1 cellular context compared by ENCODE assay signal in the genomic region with DNA sequence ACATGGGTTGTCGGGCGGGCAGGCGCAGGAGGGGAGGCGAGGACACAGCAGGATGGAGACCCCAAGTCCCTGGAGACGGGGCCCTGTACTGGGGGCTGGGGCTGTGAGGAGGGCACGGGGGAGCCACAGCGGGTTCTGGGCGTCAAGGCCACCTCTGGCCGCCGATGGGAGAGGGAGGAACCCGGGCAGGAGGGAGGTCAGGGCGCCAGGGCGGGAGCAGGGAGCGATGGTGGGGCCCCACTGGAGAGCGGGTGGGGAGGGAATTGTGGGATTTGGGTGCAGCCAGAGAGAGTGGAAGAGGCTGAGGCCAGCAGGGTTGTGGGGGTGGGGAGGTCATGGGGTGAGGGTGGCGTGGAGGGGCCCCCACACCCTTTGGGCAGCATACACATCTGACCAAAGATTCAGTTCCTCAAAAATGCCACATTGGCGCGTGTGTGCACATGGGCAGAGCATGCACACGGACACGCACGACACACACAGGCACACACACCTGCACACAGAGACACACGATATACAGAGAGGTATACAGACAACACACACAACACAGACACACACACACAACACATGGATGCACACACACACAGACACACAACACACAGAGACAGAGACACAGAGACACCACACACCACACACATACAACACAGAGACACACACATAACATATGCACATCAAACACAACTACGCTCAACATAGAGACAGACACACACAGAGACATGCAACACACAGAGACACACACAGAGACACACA.
TF ChIP-seq lines count a peak whose summit lies in the region.

No MANE protein-coding gene starts in this region.

TF ChIP-seq in HEK293, 187 proteins besides CTCF, POLR2A, EP300 and RAD21 (continued from another document):
- TF ChIP-seq ZNF23 (tag by site-specific recombination; IDR thresholded peaks at IDR 0.05; ENCODE audit: borderline replicate concordance) (0 out of 2 replicates have a peak, but pooled peaks have one; percentile 8), ZFP37 (tag by site-specific recombination; IDR thresholded peaks at IDR 0.05) (no peak), ZNF677 (tag by site-specific recombination; IDR thresholded peaks at IDR 0.05) (no peak), AEBP2 (tag by site-specific recombination; IDR thresholded peaks at IDR 0.05; ENCODE audit: borderline replicate concordance) (no peak), ZNF571 (tag by site-specific recombination; IDR thresholded peaks at IDR 0.05) (no peak), GLI4 (tag by site-specific recombination; IDR thresholded peaks at IDR 0.05) (no peak), ZNF555 (tag by site-specific recombination; conservative IDR thresholded peaks at IDR 0.05) (no peak), ZBTB10 (tag by site-specific recombination; IDR thresholded peaks at IDR 0.05) (no peak), ZNF747 (tag by site-specific recombination; IDR thresholded peaks at IDR 0.05) (no peak), KLF7 (tag by site-specific recombination; IDR thresholded peaks at IDR 0.05; ENCODE audit: borderline replicate concordance) (no peak)
- TF ChIP-seq, protein P1, sequence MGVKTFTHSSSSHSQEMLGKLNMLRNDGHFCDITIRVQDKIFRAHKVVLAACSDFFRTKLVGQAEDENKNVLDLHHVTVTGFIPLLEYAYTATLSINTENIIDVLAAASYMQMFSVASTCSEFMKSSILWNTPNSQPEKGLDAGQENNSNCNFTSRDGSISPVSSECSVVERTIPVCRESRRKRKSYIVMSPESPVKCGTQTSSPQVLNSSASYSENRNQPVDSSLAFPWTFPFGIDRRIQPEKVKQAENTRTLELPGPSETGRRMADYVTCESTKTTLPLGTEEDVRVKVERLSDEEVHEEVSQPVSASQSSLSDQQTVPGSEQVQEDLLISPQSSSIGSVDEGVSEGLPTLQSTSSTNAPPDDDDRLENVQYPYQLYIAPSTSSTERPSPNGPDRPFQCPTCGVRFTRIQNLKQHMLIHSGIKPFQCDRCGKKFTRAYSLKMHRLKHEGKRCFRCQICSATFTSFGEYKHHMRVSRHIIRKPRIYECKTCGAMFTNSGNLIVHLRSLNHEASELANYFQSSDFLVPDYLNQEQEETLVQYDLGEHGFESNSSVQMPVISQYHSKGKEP (tag by site-specific recombination; IDR thresholded peaks at IDR 0.05) = no peak
- TF ChIP-seq, protein P2, sequence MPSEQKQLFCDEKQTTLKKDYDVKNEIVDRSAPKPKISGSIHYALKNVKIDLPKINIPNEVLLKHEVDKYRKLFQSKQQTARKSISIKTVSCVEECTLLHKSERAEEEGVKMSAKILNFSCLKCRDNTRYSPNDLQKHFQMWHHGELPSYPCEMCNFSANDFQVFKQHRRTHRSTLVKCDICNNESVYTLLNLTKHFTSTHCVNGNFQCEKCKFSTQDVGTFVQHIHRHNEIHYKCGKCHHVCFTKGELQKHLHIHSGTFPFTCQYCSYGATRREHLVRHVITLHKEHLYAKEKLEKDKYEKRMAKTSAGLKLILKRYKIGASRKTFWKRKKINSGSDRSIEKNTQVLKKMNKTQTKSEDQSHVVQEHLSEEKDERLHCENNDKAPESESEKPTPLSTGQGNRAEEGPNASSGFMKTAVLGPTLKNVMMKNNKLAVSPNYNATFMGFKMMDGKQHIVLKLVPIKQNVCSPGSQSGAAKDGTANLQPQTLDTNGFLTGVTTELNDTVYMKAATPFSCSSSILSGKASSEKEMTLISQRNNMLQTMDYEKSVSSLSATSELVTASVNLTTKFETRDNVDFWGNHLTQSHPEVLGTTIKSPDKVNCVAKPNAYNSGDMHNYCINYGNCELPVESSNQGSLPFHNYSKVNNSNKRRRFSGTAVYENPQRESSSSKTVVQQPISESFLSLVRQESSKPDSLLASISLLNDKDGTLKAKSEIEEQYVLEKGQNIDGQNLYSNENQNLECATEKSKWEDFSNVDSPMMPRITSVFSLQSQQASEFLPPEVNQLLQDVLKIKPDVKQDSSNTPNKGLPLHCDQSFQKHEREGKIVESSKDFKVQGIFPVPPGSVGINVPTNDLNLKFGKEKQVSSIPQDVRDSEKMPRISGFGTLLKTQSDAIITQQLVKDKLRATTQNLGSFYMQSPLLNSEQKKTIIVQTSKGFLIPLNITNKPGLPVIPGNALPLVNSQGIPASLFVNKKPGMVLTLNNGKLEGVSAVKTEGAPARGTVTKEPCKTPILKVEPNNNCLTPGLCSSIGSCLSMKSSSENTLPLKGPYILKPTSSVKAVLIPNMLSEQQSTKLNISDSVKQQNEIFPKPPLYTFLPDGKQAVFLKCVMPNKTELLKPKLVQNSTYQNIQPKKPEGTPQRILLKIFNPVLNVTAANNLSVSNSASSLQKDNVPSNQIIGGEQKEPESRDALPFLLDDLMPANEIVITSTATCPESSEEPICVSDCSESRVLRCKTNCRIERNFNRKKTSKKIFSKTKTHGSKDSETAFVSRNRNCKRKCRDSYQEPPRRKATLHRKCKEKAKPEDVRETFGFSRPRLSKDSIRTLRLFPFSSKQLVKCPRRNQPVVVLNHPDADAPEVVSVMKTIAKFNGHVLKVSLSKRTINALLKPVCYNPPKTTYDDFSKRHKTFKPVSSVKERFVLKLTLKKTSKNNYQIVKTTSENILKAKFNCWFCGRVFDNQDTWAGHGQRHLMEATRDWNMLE (tag by site-specific recombination; conservative IDR thresholded peaks at IDR 0.05; ENCODE audit: low read depth) = no peak
